9 cellular contexts compared by ENCODE assay signal in genomic region chr6:151475653-151476523, GRCh38. TPM values are rescaled to one million over a fixed set of nuclear protein-coding genes. Genes with fewer than 3 reads are reported as not detected.
DNase-seq lines count a peak whose midpoint lies in the region; ATAC-seq and TF ChIP-seq lines count a peak whose summit lies in the region.
"Had no signal": no experiment of that assay in that cellular context is flagged by ENCODE, and none has a peak within 500 bp of the region (broad histone marks: within the 10 kb centered on the region; RNA-seq: fewer than 3 reads in every experiment).

No MANE protein-coding gene starts in this region.

- TF ChIP-seq POLR2A in Peyer's patch (IDR thresholded peaks at IDR 0.05) = no peak

- no peak overlapping the region for H3K4me3 ChIP-seq in AG10803 (ENCODE audit: low read length)
- no peak overlapping the region for H3K4me3 ChIP-seq in GM12875 (ENCODE audit: low read depth, low read length)
- H3K4me3 ChIP-seq in Peyer's patch = no peak overlapping the region
- H3K4me3 ChIP-seq in astrocyte of the cerebellum (ENCODE audit: low read depth, low read length) = no peak overlapping the region
- H3K4me3 ChIP-seq: skin epidermis had no signal

- no peak overlapping the region for H3K27ac ChIP-seq in Peyer's patch
- H3K27ac ChIP-seq: skin epidermis had no signal

- no peaks in the 10 kb centered on the region for H3K27me3 ChIP-seq in Peyer's patch

- ATAC-seq in GM21576 (IDR thresholded peaks at IDR 0.05; ENCODE audit: unreplicated experiment) = no peak

- in situ Hi-C loops in astrocyte of the cerebellum (cut with HindIII; ENCODE audit: low sequenced_read_pairs) = no loop called here

- TF ChIP-seq CTCF in AG10803 (conservative IDR thresholded peaks at IDR 0.05; ENCODE audit: low read length) (peak; percentile 81), GM12875 (IDR thresholded peaks at IDR 0.05; ENCODE audit: borderline replicate concordance, insufficient read depth, low read depth, low read length) (peak; percentile 51; the same call in 1 of the 2 replicates), Peyer's patch (IDR thresholded peaks at IDR 0.05) (peak; percentile 54 to 90 (median 79)), astrocyte of the cerebellum (IDR thresholded peaks at IDR 0.05; ENCODE audit: low read depth, low read length, missing control alignments) (peak; percentile 69)

- H3K36me3 ChIP-seq in Peyer's patch = no peaks in the 10 kb centered on the region

- H3K9me3 ChIP-seq in Peyer's patch = no peaks in the 10 kb centered on the region

- peaks cover 0 to 4% (median 0%) of the 10 kb centered on the region in 4 donors for H3K4me1 ChIP-seq in Peyer's patch

- peak; percentile 52 for DNase-seq in AG10803 (ENCODE audit: low read depth)
- DNase-seq in HK-2 (ENCODE audit: unreplicated experiment) = peak; percentile 28
- peak in 2 of 3 donors; percentile 30 to 69 for DNase-seq in Peyer's patch
- no peak for DNase-seq in astrocyte of the cerebellum (ENCODE audit: low read depth)
- peak; percentile 52 for DNase-seq in iris pigment epithelial cell (ENCODE audit: low read depth)
- peak; percentile 38 for DNase-seq in stimulated activated CD8-positive, alpha-beta memory T cell treated with anti-CD3 and anti-CD28 coated beads, Interleukin-12 subunit alpha, Interleukin-12 subunit beta, amount 100 ng/mL, for 1 hour (ENCODE audit: low read depth)

RNA-seq across cellular contexts. Expression of gene CCDC170, which starts 17.9 kb away (rescaled TPM):
- total RNA-seq in Peyer's patch = 1 to 10 TPM in 2 of 4 donors, under 1 TPM in 1, not detected in 1; 0.35 to 1.7 (median 1.5) TPM

RNA-seq across cellular contexts. Expression of gene RMND1, which starts 24.0 kb away (rescaled TPM):
- 10 to 100 TPM; 18.2 to 50.3 (median 35.6) TPM for total RNA-seq in Peyer's patch
